In the genomic region with DNA sequence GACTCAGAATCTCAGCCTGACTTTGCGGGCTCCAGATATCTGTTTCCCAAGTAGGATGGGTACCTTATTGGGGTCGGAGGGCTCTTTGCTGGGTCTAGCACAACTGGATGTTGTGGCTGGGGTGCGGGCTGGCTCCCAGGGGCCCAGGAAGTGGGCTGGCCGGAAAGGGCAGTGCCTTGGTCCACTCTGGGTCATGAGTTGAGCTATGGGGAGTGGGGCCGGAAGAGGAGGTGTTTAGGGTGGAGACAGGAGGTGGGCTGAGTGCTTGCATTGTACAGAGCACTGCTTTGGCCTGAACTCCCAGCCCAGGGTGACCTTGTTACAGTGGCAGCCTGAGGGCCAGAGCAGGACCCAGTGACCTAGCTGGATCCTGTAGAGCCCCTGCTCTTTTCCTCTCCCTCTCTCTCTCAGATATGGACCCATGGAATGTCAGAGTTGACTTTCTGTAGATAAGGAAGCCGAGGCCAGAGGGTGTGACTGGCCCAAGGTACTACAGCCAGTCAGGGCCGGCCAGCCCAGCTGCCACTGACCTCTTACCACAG, we compare ENCODE assay signal across 8 cellular contexts.
DNase-seq lines count a peak whose midpoint lies in the region; TF ChIP-seq lines count a peak whose summit lies in the region.

No MANE protein-coding gene starts in this region.

- H3K79me2 ChIP-seq in OCI-LY3 (ENCODE audit: low read length): no peaks in the 10 kb centered on the region

- peak overlapping the region; percentile 66 for H3K4me3 Mint-ChIP-seq in dendritic cell treated with granulocyte-macrophage colony-stimulating factor and Interleukin-4, amounts not matched to agents 40 ng/mL and 50 ng/mL, for 4 days

- H4K20me1 ChIP-seq in OCI-LY3 (ENCODE audit: insufficient read depth, low read length): no peaks in the 10 kb centered on the region

- POLR2A ChIA-PET in GM10248 (lab: Yijun Ruan, JAX): no interaction called here

- H3K27ac Mint-ChIP-seq in dendritic cell treated with granulocyte-macrophage colony-stimulating factor and Interleukin-4, amounts not matched to agents 40 ng/mL and 50 ng/mL, for 4 days: peak overlapping the region; percentile 25

- TF ChIP-seq CTCF in OCI-LY3 (IDR thresholded peaks at IDR 0.05; ENCODE audit: low read depth, low read length) (no peak), GM10248 (IDR thresholded peaks at IDR 0.05; ENCODE audit: control extremely low read depth, extremely low read depth, low read depth, missing control alignments) (no peak), GM20000 (IDR thresholded peaks at IDR 0.05; ENCODE audit: extremely low read depth, missing control alignments) (no peak)

- no peaks in the 10 kb centered on the region for H3K9me3 Mint-ChIP-seq in dendritic cell treated with granulocyte-macrophage colony-stimulating factor and Interleukin-4, amounts not matched to agents 40 ng/mL and 50 ng/mL, for 4 days

- H3K9ac ChIP-seq in OCI-LY3 (ENCODE audit: low read length) (peak overlapping the region; percentile 60), mucosa of stomach (ENCODE audit: low read length) (peak overlapping the region; percentile 66)

- CTCF ChIA-PET in GM10248 (lab: Yijun Ruan, JAX): interaction anchor here (1.3 to 1.6 kb wide), 2 partner anchors 9 to 11 kb away, joined by 4 read pairs; no protein-coding TSS in a partner anchor

- peak; percentile 77 for DNase-seq in ACHN
- DNase-seq in SKM-1 treated with dmso at 0.1 percent for 144 hours (lab: John Stamatoyannopoulos, UW; ENCODE audit: unreplicated experiment): no peak
- DNase-seq in GM10248 (ENCODE audit: extremely low spot score): no peak
- DNase-seq in stimulated activated CD4-positive, alpha-beta T cell treated with anti-CD3 and anti-CD28 coated beads, Interleukin-4, amount 100 ng/mL, for 24 hours: no peak
- DNase-seq in GM20000 (ENCODE audit: low spot score): no peak

- H3K27ac ChIP-seq in OCI-LY3 (ENCODE audit: low read length): no peak overlapping the region

- in situ Hi-C loops in ACHN (cut with HindIII; ENCODE audit: low pct_ligation_motif_present, low pct_unique_long_range_greater_than_20kb, low sequenced_read_pairs): no loop called here

- H3K4me3 ChIP-seq in OCI-LY3 (ENCODE audit: low read length): peak overlapping the region; percentile 78
- peak overlapping the region; percentile 33 for H3K4me3 ChIP-seq in mucosa of stomach (ENCODE audit: low read length)

- peak overlapping the region; percentile 68 for H2AFZ ChIP-seq in OCI-LY3 (ENCODE audit: low read depth, low read length)

- intact Hi-C loops in dendritic cell treated with granulocyte-macrophage colony-stimulating factor and Interleukin-4, amounts not matched to agents 40 ng/mL and 50 ng/mL, for 4 days (cut with micrococcal nuclease): no loop called here

- peaks cover 42% of the 10 kb centered on the region for H3K4me1 Mint-ChIP-seq in dendritic cell treated with granulocyte-macrophage colony-stimulating factor and Interleukin-4, amounts not matched to agents 40 ng/mL and 50 ng/mL, for 4 days (ENCODE audit: low read depth)

- no peaks in the 10 kb centered on the region for H3K9me3 ChIP-seq in OCI-LY3 (ENCODE audit: insufficient read depth, low read length)
- H3K9me3 ChIP-seq in mucosa of stomach (ENCODE audit: control insufficient read depth, low read length): no peaks in the 10 kb centered on the region

- H3K36me3 ChIP-seq in OCI-LY3 (replicated peaks; ENCODE audit: low read depth, low read length): no peaks in the 10 kb centered on the region
- no peaks in the 10 kb centered on the region for H3K36me3 ChIP-seq in mucosa of stomach (ENCODE audit: control insufficient read depth, insufficient read depth, low read length)

- H3K4me2 ChIP-seq in OCI-LY3 (ENCODE audit: low read length): peak overlapping the region; percentile 89

- no peaks in the 10 kb centered on the region for H3K27me3 ChIP-seq in OCI-LY3 (ENCODE audit: low read depth, low read length)
- no peaks in the 10 kb centered on the region for H3K27me3 ChIP-seq in mucosa of stomach (ENCODE audit: control insufficient read depth, insufficient read depth, low read length)

- peaks cover 17% of the 10 kb centered on the region for H3K27me3 Mint-ChIP-seq in dendritic cell treated with granulocyte-macrophage colony-stimulating factor and Interleukin-4, amounts not matched to agents 40 ng/mL and 50 ng/mL, for 4 days

- H3K4me1 ChIP-seq in OCI-LY3 (ENCODE audit: low read length) (peaks cover 9% of the 10 kb centered on the region), mucosa of stomach (ENCODE audit: control insufficient read depth, insufficient read depth, low read length) (peaks cover 56% of the 10 kb centered on the region)

- H3K36me3 Mint-ChIP-seq in dendritic cell treated with granulocyte-macrophage colony-stimulating factor and Interleukin-4, amounts not matched to agents 40 ng/mL and 50 ng/mL, for 4 days (ENCODE audit: low read depth): no peaks in the 10 kb centered on the region
